ENCODE assay signal across 9 cellular contexts in genomic region chr2:218895758-218896500, GRCh38. TPM values are rescaled to one million over a fixed set of nuclear protein-coding genes. Genes with fewer than 3 reads are reported as not detected.
DNase-seq lines count a peak whose midpoint lies in the region; ATAC-seq, FAIRE-seq and TF ChIP-seq lines count a peak whose summit lies in the region.
"Had no signal": no experiment of that assay in that cellular context is flagged by ENCODE, and none has a peak within 500 bp of the region (broad histone marks: within the 10 kb centered on the region; RNA-seq: fewer than 3 reads in every experiment).

No MANE protein-coding gene starts in this region.

- TF ChIP-seq CTCF in right atrium auricular region (IDR thresholded peaks at IDR 0.05) = no peak
- no peak for TF ChIP-seq CTCF in heart right ventricle (IDR thresholded peaks at IDR 0.05)
- TF ChIP-seq CTCF in tibial nerve (IDR thresholded peaks at IDR 0.05) = no peak

- H3K27me3 ChIP-seq in right atrium auricular region = peaks cover 17 to 32% of the 10 kb centered on the region in 2 donors
- peaks cover 38 to 96% (median 90%) of the 10 kb centered on the region in 7 donors for H3K27me3 ChIP-seq in heart right ventricle
- peaks cover 0 to 78% of the 10 kb centered on the region in 2 donors for H3K27me3 ChIP-seq in tibial nerve

- H3K36me3 ChIP-seq in right atrium auricular region (no peaks in the 10 kb centered on the region), heart right ventricle (no peaks in the 10 kb centered on the region), tibial nerve (no peaks in the 10 kb centered on the region)
- H3K36me3 ChIP-seq: thoracic aorta had no signal

- H3K9me3 ChIP-seq in right atrium auricular region (no peaks in the 10 kb centered on the region), heart right ventricle (no peaks in the 10 kb centered on the region), tibial nerve (no peaks in the 10 kb centered on the region)
- H3K9me3 ChIP-seq: thoracic aorta had no signal

- peak overlapping the region; percentile 77 for H3K4me3 Mint-ChIP-seq in activated naive CD8-positive, alpha-beta T cell treated with anti-CD3 and anti-CD28 coated beads, Interleukin-2, amount 50 U/mL, for 24 hours

- no peak overlapping the region for H3K4me3 ChIP-seq in right atrium auricular region
- no peak overlapping the region for H3K4me3 ChIP-seq in heart right ventricle
- H3K4me3 ChIP-seq in tibial nerve = no peak overlapping the region

- peak; percentile 83 for FAIRE-seq in urothelium cell line (lab: Jason Lieb, UNC)

- ATAC-seq in heart right ventricle (no peak), HG03196 (IDR thresholded peaks at IDR 0.05; ENCODE audit: unreplicated experiment) (peak; percentile 15)
- ATAC-seq in activated naive CD8-positive, alpha-beta T cell treated with anti-CD3 and anti-CD28 coated beads, Interleukin-2, amount 50 U/mL, for 24 hours = peak; percentile 16

- peaks cover 37% of the 10 kb centered on the region for H3K27me3 Mint-ChIP-seq in activated naive CD8-positive, alpha-beta T cell treated with anti-CD3 and anti-CD28 coated beads, Interleukin-2, amount 50 U/mL, for 24 hours

- H3K27ac Mint-ChIP-seq in activated naive CD8-positive, alpha-beta T cell treated with anti-CD3 and anti-CD28 coated beads, Interleukin-2, amount 50 U/mL, for 24 hours = peak overlapping the region; percentile 91

- H3K27ac ChIP-seq in right atrium auricular region = no peak overlapping the region
- no peak overlapping the region for H3K27ac ChIP-seq in heart right ventricle
- peak overlapping the region in 1 of 4 donors; percentile 50 for H3K27ac ChIP-seq in tibial nerve

- peaks cover 71% of the 10 kb centered on the region for H3K4me1 Mint-ChIP-seq in activated naive CD8-positive, alpha-beta T cell treated with anti-CD3 and anti-CD28 coated beads, Interleukin-2, amount 50 U/mL, for 24 hours

- TF ChIP-seq POLR2A in tibial nerve (IDR thresholded peaks at IDR 0.05) = no peak

- 23 to 25% methylated on average over 8 of the region's 8 CpGs for WGBS in heart right ventricle, 2 donors
- 30 to 37% methylated on average over 8 of the region's 8 CpGs for WGBS in tibial nerve, 2 donors

- H3K4me1 ChIP-seq in right atrium auricular region (peaks cover 0 to 41% of the 10 kb centered on the region in 2 donors), heart right ventricle (peaks cover 8 to 46% (median 31%) of the 10 kb centered on the region in 9 donors), tibial nerve (peaks cover 0 to 50% (median 34%) of the 10 kb centered on the region in 4 donors)

- peak; percentile 54 for DNase-seq in right atrium auricular region (ENCODE audit: low spot score)
- no peak for DNase-seq in heart right ventricle
- no peak for DNase-seq in activated naive CD8-positive, alpha-beta T cell treated with anti-CD3 and anti-CD28 coated beads, Interleukin-2, amount 50 U/mL, for 24 hours
- peak; percentile 54 for DNase-seq in urothelium cell line (ENCODE audit: low spot score)
- DNase-seq in retina = no peak
- DNase-seq in HCEC 1CT = no peak
- DNase-seq in tibial nerve (ENCODE audit: low spot score in 2 of 2) = no peak

- intact Hi-C loops in heart right ventricle (cut with DNase I) = no loop called here

- no peaks in the 10 kb centered on the region for H3K36me3 Mint-ChIP-seq in activated naive CD8-positive, alpha-beta T cell treated with anti-CD3 and anti-CD28 coated beads, Interleukin-2, amount 50 U/mL, for 24 hours (ENCODE audit: low read depth)

- no peaks in the 10 kb centered on the region for H3K9me3 Mint-ChIP-seq in activated naive CD8-positive, alpha-beta T cell treated with anti-CD3 and anti-CD28 coated beads, Interleukin-2, amount 50 U/mL, for 24 hours

- no peak for TF ChIP-seq EP300 in tibial nerve (IDR thresholded peaks at IDR 0.05)

RNA-seq across cellular contexts. Expression of gene WNT10A, which starts 15.3 kb away (rescaled TPM):
- 1 to 10 TPM in 1 of 2 donors, under 1 TPM in 1; 0.90 to 1.2 TPM for total RNA-seq in right atrium auricular region
- under 1 TPM in 2 of 10 donors, not detected in 8; 0.28 to 0.56 TPM for total RNA-seq in heart right ventricle
- under 1 TPM; 0.01 to 0.07 TPM for polyA plus RNA-seq in heart right ventricle
- 1 to 10 TPM in 1 of 4 donors, under 1 TPM in 2, not detected in 1; 0.21 to 1.3 (median 0.39) TPM for total RNA-seq in tibial nerve

RNA-seq across cellular contexts. Expression of gene WNT6, which starts 36.3 kb away (rescaled TPM):
- 1 to 10 TPM; 1.8 to 2.4 TPM for total RNA-seq in right atrium auricular region
- 1 to 10 TPM in 3 of 10 donors, under 1 TPM in 7; 0.15 to 2.9 (median 0.67) TPM for total RNA-seq in heart right ventricle
- polyA plus RNA-seq in heart right ventricle = 1 to 10 TPM; 1.1 to 3.0 TPM
- 10 to 100 TPM; 26.1 to 81.5 (median 48.2) TPM for total RNA-seq in tibial nerve

Comparison
In these comparisons a context has a peak if more than half of its experiments do, and no peak if none do; other contexts are left out.
1. DNase-seq: peak in right atrium auricular region (single experiment) and urothelium cell line (single experiment); none in heart right ventricle (0 of 2), activated naive CD8-positive, alpha-beta T cell treated with anti-CD3 and anti-CD28 coated beads, Interleukin-2, amount 50 U/mL, for 24 hours (single experiment), retina (single experiment), HCEC 1CT (single experiment) and tibial nerve (0 of 2).
2. ATAC-seq: peak in HG03196 (single experiment) and activated naive CD8-positive, alpha-beta T cell treated with anti-CD3 and anti-CD28 coated beads, Interleukin-2, amount 50 U/mL, for 24 hours (single experiment); none in heart right ventricle (0 of 8).
3. RNA of gene WNT6, which starts 36.3 kb away (total RNA-seq): 26.1 to 81.5 TPM in tibial nerve; 1.8 to 2.4 TPM in right atrium auricular region and 0.15 to 2.9 TPM in heart right ventricle; every median in the first group is over 4 times any median in the second.